Comparison of ENCODE assay signal across 1 cellular context in the genomic region with DNA sequence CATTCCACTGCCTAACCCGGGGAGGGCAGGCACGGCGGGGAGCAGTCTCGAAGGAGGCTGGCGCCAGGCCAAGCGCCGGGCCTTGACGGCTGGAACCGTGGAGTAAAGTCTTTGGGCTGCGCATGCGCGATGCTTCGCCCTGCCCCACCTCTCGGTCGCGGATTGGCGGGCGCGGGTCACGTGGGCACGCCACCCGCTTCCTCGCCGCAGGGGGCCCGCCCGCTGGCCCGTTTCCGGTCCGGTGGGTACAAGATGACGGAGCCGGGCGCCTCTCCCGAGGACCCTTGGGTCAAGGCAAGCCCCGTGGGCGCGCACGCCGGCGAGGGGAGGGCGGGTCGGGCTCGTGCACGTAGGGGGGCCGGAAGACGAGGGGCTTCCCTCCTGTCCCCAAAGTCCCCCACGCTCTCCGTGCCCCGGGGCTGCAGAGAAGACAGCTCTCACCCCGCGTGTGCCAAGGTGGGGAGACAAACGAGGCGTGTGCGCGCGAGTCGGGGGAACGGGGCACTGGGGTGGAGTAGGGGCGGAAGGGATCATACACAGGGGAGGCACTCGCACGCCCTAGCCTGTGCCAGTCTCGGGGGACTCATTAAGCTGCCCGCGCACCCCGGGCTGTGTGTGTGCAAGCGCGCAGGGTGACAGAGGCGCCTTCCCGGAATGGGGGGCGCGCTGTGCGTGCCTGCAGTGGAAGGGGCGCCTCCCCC.
TF ChIP-seq lines count a peak whose summit lies in the region.

Gene MLX, plus strand, starts transcription at position 228 of the 701 bp plus-strand sequence. Its CDS starts 25 bp downstream, at position 253.

TF ChIP-seq in HepG2, 621 proteins besides CTCF, POLR2A, EP300 and RAD21 (continued from another document and continues in another):
- TF ChIP-seq PRDM10 (CRISPR knock-in tag; IDR thresholded peaks at IDR 0.05; ENCODE audit: low read depth) (no peak), GTF2F1 (IDR thresholded peaks at IDR 0.05; ENCODE audit: low read length) (no peak; the same call in 1 of the 2 replicates), ZNF3 (CRISPR knock-in tag; IDR thresholded peaks at IDR 0.05) (no peak), RXRA (CRISPR knock-in tag; IDR thresholded peaks at IDR 0.05) (peak; percentile 84), HOXD1 (CRISPR knock-in tag; IDR thresholded peaks at IDR 0.05) (peak; percentile 32; the same call in 1 of the 2 replicates), FOXM1 (CRISPR knock-in tag; IDR thresholded peaks at IDR 0.05) (0 out of 2 replicates have a peak, but pooled peaks have one; percentile 20), SOX6 (IDR thresholded peaks at IDR 0.05) (no peak), SOX6 (CRISPR knock-in tag; IDR thresholded peaks at IDR 0.05) (peak; percentile 58), ZNF550 (CRISPR knock-in tag; IDR thresholded peaks at IDR 0.05; ENCODE audit: borderline replicate concordance) (no peak; the same call in 1 of the 2 replicates), KDM6A (CRISPR knock-in tag; IDR thresholded peaks at IDR 0.05; ENCODE audit: low read depth) (no peak), ETS1 (CRISPR knock-in tag; IDR thresholded peaks at IDR 0.05) (0 out of 2 replicates have a peak, but pooled peaks have one; percentile 37), DMAP1 (CRISPR knock-in tag; IDR thresholded peaks at IDR 0.05) (peak; percentile 89), ZNF446 (CRISPR knock-in tag; IDR thresholded peaks at IDR 0.05) (no peak), NCOR1 (IDR thresholded peaks at IDR 0.05; ENCODE audit: borderline replicate concordance, low read length) (no peak), NKX3-1 (CRISPR knock-in tag; IDR thresholded peaks at IDR 0.05) (peak; percentile 87; the same call in 1 of the 2 replicates), ZNF598 (CRISPR knock-in tag; IDR thresholded peaks at IDR 0.05; ENCODE audit: borderline replicate concordance) (no peak), IRX3 (CRISPR knock-in tag; IDR thresholded peaks at IDR 0.05; ENCODE audit: borderline replicate concordance, low read depth) (peak; percentile 89; the same call in 1 of the 2 replicates), BRD4 (CRISPR knock-in tag; IDR thresholded peaks at IDR 0.05) (no peak; the same call in 1 of the 2 replicates), ZNF878 (CRISPR knock-in tag; IDR thresholded peaks at IDR 0.05) (no peak), ZNF18 (CRISPR knock-in tag; IDR thresholded peaks at IDR 0.05; ENCODE audit: insufficient replicate concordance) (peak; percentile 76), ZC3H13 (CRISPR knock-in tag; IDR thresholded peaks at IDR 0.05) (peak; percentile 97), CEBPG (CRISPR knock-in tag; IDR thresholded peaks at IDR 0.05) (no peak), KDM5A (IDR thresholded peaks at IDR 0.05; ENCODE audit: borderline replicate concordance, low read length) (no peak; the same call in 1 of the 2 replicates), SYNCRIP (IDR thresholded peaks at IDR 0.05; ENCODE audit: insufficient read depth, low read depth, low read length) (no peak)
- TF ChIP-seq, protein P1, sequence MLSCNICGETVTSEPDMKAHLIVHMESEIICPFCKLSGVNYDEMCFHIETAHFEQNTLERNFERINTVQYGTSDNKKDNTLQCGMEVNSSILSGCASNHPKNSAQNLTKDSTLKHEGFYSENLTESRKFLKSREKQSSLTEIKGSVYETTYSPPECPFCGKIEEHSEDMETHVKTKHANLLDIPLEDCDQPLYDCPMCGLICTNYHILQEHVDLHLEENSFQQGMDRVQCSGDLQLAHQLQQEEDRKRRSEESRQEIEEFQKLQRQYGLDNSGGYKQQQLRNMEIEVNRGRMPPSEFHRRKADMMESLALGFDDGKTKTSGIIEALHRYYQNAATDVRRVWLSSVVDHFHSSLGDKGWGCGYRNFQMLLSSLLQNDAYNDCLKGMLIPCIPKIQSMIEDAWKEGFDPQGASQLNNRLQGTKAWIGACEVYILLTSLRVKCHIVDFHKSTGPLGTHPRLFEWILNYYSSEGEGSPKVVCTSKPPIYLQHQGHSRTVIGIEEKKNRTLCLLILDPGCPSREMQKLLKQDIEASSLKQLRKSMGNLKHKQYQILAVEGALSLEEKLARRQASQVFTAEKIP (CRISPR knock-in tag; IDR thresholded peaks at IDR 0.05; ENCODE audit: borderline replicate concordance) = no peak
- TF ChIP-seq, protein P2, sequence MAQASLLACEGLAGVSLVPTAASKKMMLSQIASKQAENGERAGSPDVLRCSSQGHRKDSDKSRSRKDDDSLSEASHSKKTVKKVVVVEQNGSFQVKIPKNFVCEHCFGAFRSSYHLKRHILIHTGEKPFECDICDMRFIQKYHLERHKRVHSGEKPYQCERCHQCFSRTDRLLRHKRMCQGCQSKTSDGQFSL (CRISPR knock-in tag; IDR thresholded peaks at IDR 0.05) = no peak; the same call in 1 of the 2 replicates
- TF ChIP-seq, protein P3, sequence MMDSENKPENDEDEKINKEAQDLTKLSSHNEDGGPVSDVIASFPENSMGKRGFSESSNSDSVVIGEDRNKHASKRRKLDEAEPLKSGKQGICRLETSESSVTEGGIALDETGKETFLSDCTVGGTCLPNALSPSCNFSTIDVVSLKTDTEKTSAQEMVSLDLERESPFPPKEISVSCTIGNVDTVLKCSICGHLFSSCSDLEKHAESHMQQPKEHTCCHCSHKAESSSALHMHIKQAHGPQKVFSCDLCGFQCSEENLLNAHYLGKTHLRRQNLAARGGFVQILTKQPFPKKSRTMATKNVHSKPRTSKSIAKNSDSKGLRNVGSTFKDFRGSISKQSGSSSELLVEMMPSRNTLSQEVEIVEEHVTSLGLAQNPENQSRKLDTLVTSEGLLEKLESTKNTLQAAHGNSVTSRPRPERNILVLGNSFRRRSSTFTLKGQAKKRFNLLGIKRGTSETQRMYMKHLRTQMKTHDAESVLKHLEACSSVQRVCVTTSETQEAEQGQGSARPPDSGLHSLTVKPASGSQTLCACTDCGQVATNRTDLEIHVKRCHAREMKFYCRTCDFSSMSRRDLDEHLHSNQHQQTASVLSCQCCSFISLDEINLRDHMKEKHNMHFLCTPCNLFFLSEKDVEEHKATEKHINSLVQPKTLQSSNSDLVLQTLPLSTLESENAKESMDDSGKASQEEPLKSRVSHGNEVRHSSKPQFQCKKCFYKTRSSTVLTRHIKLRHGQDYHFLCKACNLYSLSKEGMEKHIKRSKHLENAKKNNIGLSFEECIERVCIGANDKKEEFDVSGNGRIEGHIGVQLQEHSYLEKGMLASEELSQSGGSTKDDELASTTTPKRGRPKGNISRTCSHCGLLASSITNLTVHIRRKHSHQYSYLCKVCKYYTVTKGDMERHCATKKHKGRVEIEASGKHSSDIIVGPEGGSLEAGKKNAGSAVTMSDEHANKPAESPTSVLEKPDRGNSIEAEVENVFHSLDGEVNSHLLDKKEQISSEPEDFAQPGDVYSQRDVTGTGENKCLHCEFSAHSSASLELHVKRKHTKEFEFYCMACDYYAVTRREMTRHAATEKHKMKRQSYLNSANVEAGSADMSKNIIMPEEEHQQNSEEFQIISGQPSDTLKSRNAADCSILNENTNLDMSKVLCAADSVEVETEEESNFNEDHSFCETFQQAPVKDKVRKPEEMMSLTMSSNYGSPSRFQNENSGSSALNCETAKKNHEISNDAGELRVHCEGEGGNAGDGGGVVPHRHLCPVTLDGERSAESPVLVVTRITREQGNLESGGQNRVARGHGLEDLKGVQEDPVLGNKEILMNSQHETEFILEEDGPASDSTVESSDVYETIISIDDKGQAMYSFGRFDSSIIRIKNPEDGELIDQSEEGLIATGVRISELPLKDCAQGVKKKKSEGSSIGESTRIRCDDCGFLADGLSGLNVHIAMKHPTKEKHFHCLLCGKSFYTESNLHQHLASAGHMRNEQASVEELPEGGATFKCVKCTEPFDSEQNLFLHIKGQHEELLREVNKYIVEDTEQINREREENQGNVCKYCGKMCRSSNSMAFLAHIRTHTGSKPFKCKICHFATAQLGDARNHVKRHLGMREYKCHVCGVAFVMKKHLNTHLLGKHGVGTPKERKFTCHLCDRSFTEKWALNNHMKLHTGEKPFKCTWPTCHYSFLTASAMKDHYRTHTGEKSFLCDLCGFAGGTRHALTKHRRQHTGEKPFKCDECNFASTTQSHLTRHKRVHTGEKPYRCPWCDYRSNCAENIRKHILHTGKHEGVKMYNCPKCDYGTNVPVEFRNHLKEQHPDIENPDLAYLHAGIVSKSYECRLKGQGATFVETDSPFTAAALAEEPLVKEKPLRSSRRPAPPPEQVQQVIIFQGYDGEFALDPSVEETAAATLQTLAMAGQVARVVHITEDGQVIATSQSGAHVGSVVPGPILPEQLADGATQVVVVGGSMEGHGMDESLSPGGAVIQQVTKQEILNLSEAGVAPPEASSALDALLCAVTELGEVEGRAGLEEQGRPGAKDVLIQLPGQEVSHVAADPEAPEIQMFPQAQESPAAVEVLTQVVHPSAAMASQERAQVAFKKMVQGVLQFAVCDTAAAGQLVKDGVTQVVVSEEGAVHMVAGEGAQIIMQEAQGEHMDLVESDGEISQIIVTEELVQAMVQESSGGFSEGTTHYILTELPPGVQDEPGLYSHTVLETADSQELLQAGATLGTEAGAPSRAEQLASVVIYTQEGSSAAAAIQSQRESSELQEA (CRISPR knock-in tag; IDR thresholded peaks at IDR 0.05; ENCODE audit: not compliant biosample characterization) = peak; percentile 86
- TF ChIP-seq, protein P4, sequence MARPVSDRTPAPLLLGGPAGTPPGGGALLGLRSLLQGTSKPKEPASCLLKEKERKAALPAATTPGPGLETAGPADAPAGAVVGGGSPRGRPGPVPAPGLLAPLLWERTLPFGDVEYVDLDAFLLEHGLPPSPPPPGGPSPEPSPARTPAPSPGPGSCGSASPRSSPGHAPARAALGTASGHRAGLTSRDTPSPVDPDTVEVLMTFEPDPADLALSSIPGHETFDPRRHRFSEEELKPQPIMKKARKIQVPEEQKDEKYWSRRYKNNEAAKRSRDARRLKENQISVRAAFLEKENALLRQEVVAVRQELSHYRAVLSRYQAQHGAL (CRISPR knock-in tag; IDR thresholded peaks at IDR 0.05; ENCODE audit: not compliant biosample characterization) = no peak
- TF ChIP-seq, protein P5, sequence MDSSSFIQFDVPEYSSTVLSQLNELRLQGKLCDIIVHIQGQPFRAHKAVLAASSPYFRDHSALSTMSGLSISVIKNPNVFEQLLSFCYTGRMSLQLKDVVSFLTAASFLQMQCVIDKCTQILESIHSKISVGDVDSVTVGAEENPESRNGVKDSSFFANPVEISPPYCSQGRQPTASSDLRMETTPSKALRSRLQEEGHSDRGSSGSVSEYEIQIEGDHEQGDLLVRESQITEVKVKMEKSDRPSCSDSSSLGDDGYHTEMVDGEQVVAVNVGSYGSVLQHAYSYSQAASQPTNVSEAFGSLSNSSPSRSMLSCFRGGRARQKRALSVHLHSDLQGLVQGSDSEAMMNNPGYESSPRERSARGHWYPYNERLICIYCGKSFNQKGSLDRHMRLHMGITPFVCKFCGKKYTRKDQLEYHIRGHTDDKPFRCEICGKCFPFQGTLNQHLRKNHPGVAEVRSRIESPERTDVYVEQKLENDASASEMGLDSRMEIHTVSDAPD (CRISPR knock-in tag; IDR thresholded peaks at IDR 0.05) = peak; percentile 86
- TF ChIP-seq, protein P6, sequence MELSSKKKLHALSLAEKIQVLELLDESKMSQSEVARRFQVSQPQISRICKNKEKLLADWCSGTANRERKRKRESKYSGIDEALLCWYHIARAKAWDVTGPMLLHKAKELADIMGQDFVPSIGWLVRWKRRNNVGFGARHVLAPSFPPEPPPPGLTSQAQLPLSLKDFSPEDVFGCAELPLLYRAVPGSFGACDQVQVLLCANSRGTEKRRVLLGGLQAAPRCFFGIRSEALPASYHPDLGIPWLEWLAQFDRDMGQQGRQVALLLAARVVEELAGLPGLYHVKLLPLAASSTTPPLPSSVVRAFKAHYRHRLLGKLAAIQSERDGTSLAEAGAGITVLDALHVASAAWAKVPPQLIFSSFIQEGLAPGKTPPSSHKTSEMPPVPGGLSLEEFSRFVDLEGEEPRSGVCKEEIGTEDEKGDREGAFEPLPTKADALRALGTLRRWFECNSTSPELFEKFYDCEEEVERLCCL (CRISPR knock-in tag; IDR thresholded peaks at IDR 0.05; ENCODE audit: borderline replicate concordance) = no peak
